Comparison of ENCODE assay signal across 22 cellular contexts in genomic region chr1:94772840-94773239, GRCh38. TPM values are rescaled to one million over a fixed set of nuclear protein-coding genes. Genes with fewer than 3 reads are reported as not detected.
A peak's percentile ranks its signal among the peaks of the same experiment; 100 is the strongest.
DNase-seq lines count a peak whose midpoint lies in the region; ATAC-seq and TF ChIP-seq lines count a peak whose summit lies in the region.
"Had no signal": no experiment of that assay in that cellular context is flagged by ENCODE, and none has a peak within 500 bp of the region (broad histone marks: within the 10 kb centered on the region; RNA-seq: fewer than 3 reads in every experiment).

No MANE protein-coding gene starts in this region.

- TF ChIP-seq CTCF in progenitor cell of endocrine pancreas (IDR thresholded peaks at IDR 0.05; ENCODE audit: unreplicated experiment), result no peak

- peak overlapping the region; percentile 95 for H3K27ac Mint-ChIP-seq in progenitor cell of endocrine pancreas
- H3K27ac Mint-ChIP-seq in effector memory CD8-positive, alpha-beta T cell, result no peak overlapping the region
- H3K27ac Mint-ChIP-seq: activated naive CD8-positive, alpha-beta T cell treated with anti-CD3 and anti-CD28 coated beads for 36 hours; dendritic cell treated with granulocyte-macrophage colony-stimulating factor and Interleukin-4, amounts not matched to agents 40 ng/mL and 50 ng/mL, for 4 days; T-helper 1 cell treated with Interleukin-12 subunit alpha and Interleukin-12 subunit beta and Interleukin-4 antibody, amounts not matched to agents 30 μg/mL and 1 μg/mL, for 36 hours had no signal

- H3K27me3 Mint-ChIP-seq in progenitor cell of endocrine pancreas, result no peaks in the 10 kb centered on the region
- peaks cover 13 to 20% of the 10 kb centered on the region in 2 donors for H3K27me3 Mint-ChIP-seq in effector memory CD8-positive, alpha-beta T cell
- H3K27me3 Mint-ChIP-seq: activated naive CD8-positive, alpha-beta T cell treated with anti-CD3 and anti-CD28 coated beads for 36 hours had no signal

- no peak overlapping the region for H3K4me3 Mint-ChIP-seq in progenitor cell of endocrine pancreas (ENCODE audit: low read depth)
- H3K4me3 Mint-ChIP-seq in effector memory CD8-positive, alpha-beta T cell, result no peak overlapping the region
- H3K4me3 Mint-ChIP-seq: activated naive CD8-positive, alpha-beta T cell treated with anti-CD3 and anti-CD28 coated beads for 36 hours; dendritic cell treated with granulocyte-macrophage colony-stimulating factor and Interleukin-4, amounts not matched to agents 40 ng/mL and 50 ng/mL, for 4 days; T-helper 1 cell treated with Interleukin-12 subunit alpha and Interleukin-12 subunit beta and Interleukin-4 antibody, amounts not matched to agents 30 μg/mL and 1 μg/mL, for 36 hours had no signal

- peaks cover 0 to 13% (median 9%) of the 10 kb centered on the region in 11 experiments; a peak in 10 of 22 replicates for H3K9me3 ChIP-seq in BLaER1 treated with 17β-estradiol and CSF1 and Interleukin-3, amounts not matched to agents 10 nM and 100 nM (replicated peaks in 1 of 11)
- H3K9me3 ChIP-seq: BE2C, ovary had no signal

- no peaks in the 10 kb centered on the region for H3K36me3 ChIP-seq in BLaER1 treated with 17β-estradiol and CSF1 and Interleukin-3, amounts not matched to agents 10 nM and 100 nM
- H3K36me3 ChIP-seq: BE2C, ovary had no signal

- ATAC-seq in effector memory CD8-positive, alpha-beta T cell (replicated peaks), result no peak
- ATAC-seq in HG03354 (IDR thresholded peaks at IDR 0.05; ENCODE audit: poor library complexity, severe bottlenecking, unreplicated experiment) (no peak), GM19467 (IDR thresholded peaks at IDR 0.05; ENCODE audit: unreplicated experiment) (no peak)

- H3K4me1 Mint-ChIP-seq in progenitor cell of endocrine pancreas (ENCODE audit: low read depth), result peaks cover 44% of the 10 kb centered on the region
- H3K4me1 Mint-ChIP-seq in effector memory CD8-positive, alpha-beta T cell (ENCODE audit: low read depth in 2 of 2), result no peaks in the 10 kb centered on the region

- no peaks in the 10 kb centered on the region; a peak in 2 of 22 replicates for H3K27me3 ChIP-seq in BLaER1 treated with 17β-estradiol and CSF1 and Interleukin-3, amounts not matched to agents 10 nM and 100 nM
- H3K27me3 ChIP-seq: BE2C, ovary had no signal

- no peak overlapping the region for H3K27ac ChIP-seq in BLaER1 treated with 17β-estradiol and CSF1 and Interleukin-3, amounts not matched to agents 10 nM and 100 nM
- peak overlapping the region; percentile 74 for H3K27ac ChIP-seq in epithelial cell of prostate
- H3K27ac ChIP-seq: ovary had no signal

- no peak overlapping the region for H3K4me3 ChIP-seq in BLaER1 treated with 17β-estradiol and CSF1 and Interleukin-3, amounts not matched to agents 10 nM and 100 nM
- H3K4me3 ChIP-seq: ovary had no signal

- H3K4me1 ChIP-seq in BLaER1 treated with 17β-estradiol and CSF1 and Interleukin-3, amounts not matched to agents 10 nM and 100 nM, result peaks cover 21 to 33% (median 25%) of the 10 kb centered on the region in 10 experiments
- H3K4me1 ChIP-seq: BE2C had no signal

- no peak overlapping the region for H3K9ac ChIP-seq in BLaER1 treated with 17β-estradiol and CSF1 and Interleukin-3, amounts not matched to agents 10 nM and 100 nM

- DNase-seq in NOMO-1 treated with DMSO at 0.1 percent for 48 hours (lab: John Stamatoyannopoulos, UW; ENCODE audit: unreplicated experiment), result peak; percentile 56
- no peak for DNase-seq in epithelial cell of prostate (ENCODE audit: low read depth, low spot score)
- DNase-seq in progenitor cell of endocrine pancreas (ENCODE audit: low spot score, unreplicated experiment), result no peak
- DNase-seq in activated CD8-positive, alpha-beta memory T cell treated with anti-CD3 and anti-CD28 coated beads, Interleukin-2, amount 50 U/mL, for 48 hours, result no peak
- DNase-seq in effector memory CD8-positive, alpha-beta T cell, result no peak
- DNase-seq: activated CD4-positive, alpha-beta T cell treated with anti-CD3 and anti-CD28 coated beads for 1 hour; activated effector memory CD4-positive, alpha-beta T cell treated with anti-CD3 and anti-CD28 coated beads, Interleukin-2, amount 50 U/mL, for 16 hours; activated naive CD8-positive, alpha-beta T cell treated with anti-CD3 and anti-CD28 coated beads for 36 hours; activated T-cell treated with anti-CD3 and anti-CD28 coated beads, Interleukin-2, amount 50 U/mL, for 1 hour; aorta; BE2C; HCEC 1CT; islet precursor cell; ovary; stimulated activated CD4-positive, alpha-beta T cell treated with anti-CD3 and anti-CD28 coated beads, Interleukin-1b, Interleukin-23, amount 100 ng/mL, for 48 hours; stimulated activated CD8-positive, alpha-beta memory T cell treated with anti-CD3 and anti-CD28 coated beads, Interleukin-4, amount 100 ng/mL, for 48 hours had no signal

- H3K9me3 Mint-ChIP-seq in progenitor cell of endocrine pancreas (ENCODE audit: low read depth), result no peaks in the 10 kb centered on the region
- H3K9me3 Mint-ChIP-seq in effector memory CD8-positive, alpha-beta T cell, result no peaks in the 10 kb centered on the region
- H3K9me3 Mint-ChIP-seq: activated naive CD8-positive, alpha-beta T cell treated with anti-CD3 and anti-CD28 coated beads for 36 hours; dendritic cell treated with granulocyte-macrophage colony-stimulating factor and Interleukin-4, amounts not matched to agents 40 ng/mL and 50 ng/mL, for 4 days; T-helper 1 cell treated with Interleukin-12 subunit alpha and Interleukin-12 subunit beta and Interleukin-4 antibody, amounts not matched to agents 30 μg/mL and 1 μg/mL, for 36 hours had no signal

- H4K20me1 ChIP-seq in BLaER1 treated with 17β-estradiol and CSF1 and Interleukin-3, amounts not matched to agents 10 nM and 100 nM, result no peaks in the 10 kb centered on the region

- H3K36me3 Mint-ChIP-seq in progenitor cell of endocrine pancreas (ENCODE audit: insufficient read depth), result peaks cover 8% of the 10 kb centered on the region
- no peaks in the 10 kb centered on the region for H3K36me3 Mint-ChIP-seq in effector memory CD8-positive, alpha-beta T cell (ENCODE audit: insufficient read depth)
- H3K36me3 Mint-ChIP-seq: activated naive CD8-positive, alpha-beta T cell treated with anti-CD3 and anti-CD28 coated beads for 36 hours had no signal

- peak overlapping the region; percentile 36 to 82 (median 64) for H3K4me2 ChIP-seq in BLaER1 treated with 17β-estradiol and CSF1 and Interleukin-3, amounts not matched to agents 10 nM and 100 nM

RNA-seq across cellular contexts. Expression of gene SLC44A3, which starts 47.3 kb away (rescaled TPM):
- 70.4 and 75.4 TPM in 2 replicates for total RNA-seq in progenitor cell of endocrine pancreas
- total RNA-seq: A673; activated naive CD8-positive, alpha-beta T cell treated with anti-CD3 and anti-CD28 coated beads for 36 hours had no signal
